30 cellular contexts compared by ENCODE assay signal in genomic region chr7:45590679-45591057, GRCh38. TPM values are rescaled to one million over a fixed set of nuclear protein-coding genes. Genes with fewer than 3 reads are reported as not detected.
DNase-seq lines count a peak whose midpoint lies in the region; ATAC-seq and TF ChIP-seq lines count a peak whose summit lies in the region.
"Had no signal": no experiment of that assay in that cellular context is flagged by ENCODE, and none has a peak within 500 bp of the region (broad histone marks: within the 10 kb centered on the region; RNA-seq: fewer than 3 reads in every experiment).

No MANE protein-coding gene starts in this region.

- TF ChIP-seq EP300 in upper lobe of left lung (IDR thresholded peaks at IDR 0.05) = no peak

- DNase-seq in stimulated activated naive CD8-positive, alpha-beta T cell treated with anti-CD3 and anti-CD28 coated beads, Interleukin-15, amount 100 ng/mL, for 72 hours = no peak
- no peak for DNase-seq in stimulated activated naive CD8-positive, alpha-beta T cell treated with anti-CD3 and anti-CD28 coated beads, Interleukin-15, Interleukin-2, amounts not matched to agents 100 U/mL and 50 U/mL, for 24 hours
- DNase-seq in endothelial cell (ENCODE audit: low spot score) (no peak), osteocyte (ENCODE audit: extremely low spot score, unreplicated experiment) (peak; percentile 71), upper lobe of left lung (no peak), GM20000 (ENCODE audit: low spot score) (no peak)
- DNase-seq: ACHN; activated CD4-positive, alpha-beta T cell treated with anti-CD3 and anti-CD28 coated beads for 1 hour; activated CD8-positive, alpha-beta T cell treated with anti-CD3 and anti-CD28 coated beads, Interleukin-2, amount 10 ng/mL, durations not matched to agents 7 days and 5 days; activated gamma-delta T cell; activated naive CD8-positive, alpha-beta T cell treated with anti-CD3 and anti-CD28 coated beads for 36 hours; CD4-positive, alpha-beta memory T cell; effector CD4-positive, alpha-beta T cell; GOT3; hippocampal formation; Kasumi-1; left colon; mesendoderm; NCI-H1417; NCI-H2029 treated with DMSO at 0.1 percent for 48 hours; NCI-H524 treated with DMSO at 0.1 percent for 48 hours; occipital lobe; PC-3; SHP77; uterus had no signal

- no peak overlapping the region for H3K4me3 ChIP-seq in upper lobe of left lung
- H3K4me3 ChIP-seq: suprapubic skin, uterus had no signal

- no peaks in the 10 kb centered on the region for H3K9me3 ChIP-seq in upper lobe of left lung
- H3K9me3 ChIP-seq: suprapubic skin, uterus had no signal

- no peaks in the 10 kb centered on the region for H3K9me3 Mint-ChIP-seq in stimulated activated naive CD8-positive, alpha-beta T cell treated with anti-CD3 and anti-CD28 coated beads, Interleukin-15, amount 100 ng/mL, for 72 hours
- no peaks in the 10 kb centered on the region for H3K9me3 Mint-ChIP-seq in endothelial cell (ENCODE audit: unreplicated experiment)
- no peaks in the 10 kb centered on the region for H3K9me3 Mint-ChIP-seq in osteocyte (ENCODE audit: unreplicated experiment)
- H3K9me3 Mint-ChIP-seq: activated naive CD8-positive, alpha-beta T cell treated with anti-CD3 and anti-CD28 coated beads for 36 hours; CD4-positive, alpha-beta memory T cell; stimulated activated memory B cell treated with anti-CD40 and anti-IgM and Interleukin-4, amounts not matched to agents 10 μg/mL and 1 μg/mL and 100 μg/mL, for 72 hours had no signal

- 17 to 54% methylated on average over 1 to 5 of the region's 5 CpGs for WGBS in upper lobe of left lung, 2 donors

- H3K36me3 Mint-ChIP-seq in endothelial cell (ENCODE audit: low read depth, unreplicated experiment) (peaks cover 4% of the 10 kb centered on the region), osteocyte (ENCODE audit: unreplicated experiment) (no peaks in the 10 kb centered on the region)
- H3K36me3 Mint-ChIP-seq: activated naive CD8-positive, alpha-beta T cell treated with anti-CD3 and anti-CD28 coated beads for 36 hours; CD4-positive, alpha-beta memory T cell; stimulated activated memory B cell treated with anti-CD40 and anti-IgM and Interleukin-4, amounts not matched to agents 10 μg/mL and 1 μg/mL and 100 μg/mL, for 72 hours had no signal

- H3K27ac ChIP-seq in upper lobe of left lung = no peak overlapping the region
- H3K27ac ChIP-seq: epithelial cell of prostate, suprapubic skin, uterus had no signal

- no peak for TF ChIP-seq POLR2A in upper lobe of left lung (IDR thresholded peaks at IDR 0.05)

- no peaks in the 10 kb centered on the region for H3K36me3 ChIP-seq in upper lobe of left lung
- H3K36me3 ChIP-seq: suprapubic skin, uterus had no signal

- ATAC-seq in stimulated activated naive CD8-positive, alpha-beta T cell treated with anti-CD3 and anti-CD28 coated beads, Interleukin-15, amount 100 ng/mL, for 72 hours = peak; percentile 4
- no peak for ATAC-seq in stimulated activated naive CD8-positive, alpha-beta T cell treated with anti-CD3 and anti-CD28 coated beads, Interleukin-15, Interleukin-2, amounts not matched to agents 100 U/mL and 50 U/mL, for 24 hours
- ATAC-seq in upper lobe of left lung (ENCODE audit: low FRiP score in 2 of 2) = no peak
- no peak for ATAC-seq in HG02678 (IDR thresholded peaks at IDR 0.05; ENCODE audit: unreplicated experiment)
- ATAC-seq: activated CD8-positive, alpha-beta T cell treated with anti-CD3 and anti-CD28 coated beads, Interleukin-2, amount 10 ng/mL, durations not matched to agents 7 days and 5 days; left colon; PC-3; stimulated activated memory B cell treated with anti-CD40 and anti-IgM and Interleukin-4, amounts not matched to agents 10 μg/mL and 1 μg/mL and 100 μg/mL, for 72 hours had no signal

- no peaks in the 10 kb centered on the region for H3K27me3 ChIP-seq in upper lobe of left lung
- H3K27me3 ChIP-seq: suprapubic skin, uterus had no signal

- TF ChIP-seq CTCF in endothelial cell (IDR thresholded peaks at IDR 0.05; ENCODE audit: unreplicated experiment) (no peak), osteocyte (IDR thresholded peaks at IDR 0.05) (no peak), upper lobe of left lung (IDR thresholded peaks at IDR 0.05) (no peak), GM20000 (IDR thresholded peaks at IDR 0.05; ENCODE audit: extremely low read depth, missing control alignments) (no peak)

- H3K27me3 Mint-ChIP-seq in stimulated activated naive CD8-positive, alpha-beta T cell treated with anti-CD3 and anti-CD28 coated beads, Interleukin-15, amount 100 ng/mL, for 72 hours = no peaks in the 10 kb centered on the region
- H3K27me3 Mint-ChIP-seq in endothelial cell (ENCODE audit: unreplicated experiment) = peaks cover 5% of the 10 kb centered on the region
- peaks cover 5% of the 10 kb centered on the region for H3K27me3 Mint-ChIP-seq in osteocyte (ENCODE audit: unreplicated experiment)
- H3K27me3 Mint-ChIP-seq: activated naive CD8-positive, alpha-beta T cell treated with anti-CD3 and anti-CD28 coated beads for 36 hours had no signal

- H3K27ac Mint-ChIP-seq in stimulated activated naive CD8-positive, alpha-beta T cell treated with anti-CD3 and anti-CD28 coated beads, Interleukin-15, amount 100 ng/mL, for 72 hours = no peak overlapping the region
- H3K27ac Mint-ChIP-seq in endothelial cell (ENCODE audit: unreplicated experiment) (peak overlapping the region; percentile 1), osteocyte (ENCODE audit: unreplicated experiment) (no peak overlapping the region)
- H3K27ac Mint-ChIP-seq: activated CD8-positive, alpha-beta T cell treated with anti-CD3 and anti-CD28 coated beads, Interleukin-2, amount 10 ng/mL, durations not matched to agents 7 days and 5 days; activated naive CD8-positive, alpha-beta T cell treated with anti-CD3 and anti-CD28 coated beads for 36 hours; B cell; CD4-positive, alpha-beta memory T cell; stimulated activated memory B cell treated with anti-CD40 and anti-IgM and Interleukin-4, amounts not matched to agents 10 μg/mL and 1 μg/mL and 100 μg/mL, for 72 hours had no signal

- no peaks in the 10 kb centered on the region for H3K4me1 Mint-ChIP-seq in stimulated activated naive CD8-positive, alpha-beta T cell treated with anti-CD3 and anti-CD28 coated beads, Interleukin-15, amount 100 ng/mL, for 72 hours
- H3K4me1 Mint-ChIP-seq in endothelial cell (ENCODE audit: unreplicated experiment) (peaks cover 52% of the 10 kb centered on the region), osteocyte (ENCODE audit: unreplicated experiment) (no peaks in the 10 kb centered on the region)
- H3K4me1 Mint-ChIP-seq: activated naive CD8-positive, alpha-beta T cell treated with anti-CD3 and anti-CD28 coated beads for 36 hours; B cell; CD4-positive, alpha-beta memory T cell; stimulated activated memory B cell treated with anti-CD40 and anti-IgM and Interleukin-4, amounts not matched to agents 10 μg/mL and 1 μg/mL and 100 μg/mL, for 72 hours had no signal

- H3K4me1 ChIP-seq in upper lobe of left lung = no peaks in the 10 kb centered on the region
- H3K4me1 ChIP-seq: suprapubic skin, uterus had no signal

- no peak overlapping the region for H3K4me3 Mint-ChIP-seq in stimulated activated naive CD8-positive, alpha-beta T cell treated with anti-CD3 and anti-CD28 coated beads, Interleukin-15, amount 100 ng/mL, for 72 hours
- no peak overlapping the region for H3K4me3 Mint-ChIP-seq in endothelial cell (ENCODE audit: unreplicated experiment)
- no peak overlapping the region for H3K4me3 Mint-ChIP-seq in osteocyte (ENCODE audit: unreplicated experiment)
- H3K4me3 Mint-ChIP-seq: activated CD8-positive, alpha-beta T cell treated with anti-CD3 and anti-CD28 coated beads, Interleukin-2, amount 10 ng/mL, durations not matched to agents 7 days and 5 days; activated naive CD8-positive, alpha-beta T cell treated with anti-CD3 and anti-CD28 coated beads for 36 hours; B cell; CD4-positive, alpha-beta memory T cell; stimulated activated memory B cell treated with anti-CD40 and anti-IgM and Interleukin-4, amounts not matched to agents 10 μg/mL and 1 μg/mL and 100 μg/mL, for 72 hours had no signal

RNA-seq across cellular contexts. Expression of gene ADCY1, which starts 16.5 kb away (rescaled TPM):
- total RNA-seq in endothelial cell (ENCODE audit: unreplicated experiment) = 50.7 TPM
- total RNA-seq in osteocyte = 0.05 and 0.08 TPM in 2 replicates
- total RNA-seq in upper lobe of left lung = 1 to 10 TPM in 5 of 6 donors, under 1 TPM in 1; 0.46 to 4.1 (median 1.2) TPM
- total RNA-seq: CD4-positive, alpha-beta memory T cell had no signal

Comparison
In these comparisons a context has a peak if more than half of its experiments do, and no peak if none do; other contexts are left out.
1. RNA of gene ADCY1, which starts 16.5 kb away (total RNA-seq): 50.7 TPM in endothelial cell (single experiment); 0.46 to 4.1 TPM in upper lobe of left lung and 0.05 to 0.08 TPM in osteocyte; every median in the first group is over 10 times any median in the second.